ENCODE assay signal across 8 cellular contexts in genomic region chr20:25859649-25860530, GRCh38.
DNase-seq lines count a peak whose midpoint lies in the region; ATAC-seq and TF ChIP-seq lines count a peak whose summit lies in the region.

No MANE protein-coding gene starts in this region.

- no peak overlapping the region for H2AFZ ChIP-seq in trophoblast cell (ENCODE audit: insufficient read depth, low read length, poor library complexity)

- TF ChIP-seq POLR2A in uterus (IDR thresholded peaks at IDR 0.05): no peak

- H3K4me3 ChIP-seq in SJSA1 (no peak overlapping the region), trophoblast cell (ENCODE audit: low read depth, low read length) (no peak overlapping the region), uterus (no peak overlapping the region)

- no peak overlapping the region for H2BK120ac ChIP-seq in trophoblast cell (ENCODE audit: insufficient read depth, low read length, poor library complexity)

- no peak overlapping the region for H2BK5ac ChIP-seq in trophoblast cell (ENCODE audit: low read depth, low read length, poor library complexity)

- H3K27ac ChIP-seq in SJSA1 (no peak overlapping the region), trophoblast cell (ENCODE audit: low read depth, low read length) (no peak overlapping the region), uterus (no peak overlapping the region)

- H3K9me3 Mint-ChIP-seq in activated naive CD4-positive, alpha-beta T cell treated with anti-CD3 and anti-CD28 coated beads for 36 hours: no peaks in the 10 kb centered on the region

- H3K27me3 ChIP-seq in SJSA1 (replicated peaks): 0 out of 2 replicates have a peak, but pooled peaks cover 5% of the 10 kb centered on the region
- peaks cover 7% of the 10 kb centered on the region for H3K27me3 ChIP-seq in trophoblast cell (ENCODE audit: insufficient read depth, low read length)
- peaks cover 0 to 4% of the 10 kb centered on the region in 2 donors for H3K27me3 ChIP-seq in uterus

- H3K18ac ChIP-seq in trophoblast cell (ENCODE audit: low read length): no peak overlapping the region

- no peak overlapping the region for H3K4ac ChIP-seq in trophoblast cell (ENCODE audit: low read depth, low read length)

- DNase-seq in COR-L47 (lab: John Stamatoyannopoulos, UW) (peak; percentile 39), SJSA1 (ENCODE audit: low read depth in 1 of 2, low spot score in 2 of 2) (peak; percentile 67 to 84), head of caudate nucleus (peak; percentile 87 to 97 (median 94)), trophoblast cell (peak; percentile 66 to 84), uterus (peak; percentile 54 to 63)
- peak; percentile 66 for DNase-seq in activated naive CD4-positive, alpha-beta T cell treated with anti-CD3 and anti-CD28 coated beads for 36 hours

- no peak overlapping the region for H3K14ac ChIP-seq in trophoblast cell (ENCODE audit: low read length)

- no peak overlapping the region for H3K23ac ChIP-seq in trophoblast cell (ENCODE audit: low read length)

- H3K9ac ChIP-seq in trophoblast cell (ENCODE audit: low read length): no peak overlapping the region

- no peak for TF ChIP-seq CTCF in uterus (IDR thresholded peaks at IDR 0.05)

- no CpG with 5 or more reads among the region's 51 CpGs for WGBS in trophoblast cell (ENCODE audit: extremely low coverage, insufficient coverage, insufficient read length)

- no peak overlapping the region for H4K8ac ChIP-seq in trophoblast cell (ENCODE audit: low read depth, low read length)

- H2BK12ac ChIP-seq in trophoblast cell (ENCODE audit: low read length): no peak overlapping the region

- H2AK5ac ChIP-seq in trophoblast cell (ENCODE audit: low read length): no peak overlapping the region

- H3K36me3 ChIP-seq in SJSA1 (no peaks in the 10 kb centered on the region), trophoblast cell (ENCODE audit: control insufficient read depth in 1 of 2, insufficient read depth in 2 of 2, low read length in 2 of 2) (no peaks in the 10 kb centered on the region), uterus (no peaks in the 10 kb centered on the region)

- H3K79me1 ChIP-seq in trophoblast cell (ENCODE audit: low read length): no peaks in the 10 kb centered on the region

- H3K4me2 ChIP-seq in trophoblast cell (ENCODE audit: low read length): peak overlapping the region; percentile 37

- H4K12ac ChIP-seq in trophoblast cell (ENCODE audit: low read depth, low read length): no peak overlapping the region

- H3K4me1 ChIP-seq in SJSA1 (replicated peaks) (peaks cover 26% of the 10 kb centered on the region), trophoblast cell (ENCODE audit: control insufficient read depth in 1 of 2, insufficient read depth in 2 of 2, low read length in 2 of 2) (peaks cover 11 to 15% of the 10 kb centered on the region in 2 experiments), uterus (peaks cover 0 to 5% of the 10 kb centered on the region in 2 donors)

- H3K9me3 ChIP-seq in SJSA1 (replicated peaks) (0 out of 2 replicates have a peak, but pooled peaks cover 3% of the 10 kb centered on the region), trophoblast cell (ENCODE audit: insufficient read depth, low read depth, low read length) (peaks cover 7% of the 10 kb centered on the region), uterus (no peaks in the 10 kb centered on the region)

- CTCF ChIA-PET in activated naive CD4-positive, alpha-beta T cell treated with anti-CD3 and anti-CD28 coated beads for 36 hours (lab: Charles Lee): no interaction called here

- H3K4me3 Mint-ChIP-seq in activated naive CD4-positive, alpha-beta T cell treated with anti-CD3 and anti-CD28 coated beads for 36 hours: no peak overlapping the region

- intact Hi-C loops in activated naive CD4-positive, alpha-beta T cell treated with anti-CD3 and anti-CD28 coated beads for 36 hours (cut with micrococcal nuclease): no loop called here
- intact Hi-C loops in head of caudate nucleus (cut with DNase I) (no loop called here), uterus (cut with DNase I; ENCODE audit: low total_unique reads) (no loop called here)

- H4K91ac ChIP-seq in trophoblast cell (ENCODE audit: low read depth, low read length): no peak overlapping the region

- H3K79me2 ChIP-seq in trophoblast cell (ENCODE audit: control insufficient read depth, insufficient read depth, low read length, poor library complexity): no peaks in the 10 kb centered on the region

- no peak overlapping the region for H3K27ac Mint-ChIP-seq in activated naive CD4-positive, alpha-beta T cell treated with anti-CD3 and anti-CD28 coated beads for 36 hours

- H3K27me3 Mint-ChIP-seq in activated naive CD4-positive, alpha-beta T cell treated with anti-CD3 and anti-CD28 coated beads for 36 hours (ENCODE audit: low read depth): peaks cover 75% of the 10 kb centered on the region

- peaks cover 31% of the 10 kb centered on the region for H3K4me1 Mint-ChIP-seq in activated naive CD4-positive, alpha-beta T cell treated with anti-CD3 and anti-CD28 coated beads for 36 hours (ENCODE audit: low read depth)

- ATAC-seq in HG03045 (IDR thresholded peaks at IDR 0.05; ENCODE audit: unreplicated experiment) (peak; percentile 53), HG03565 (IDR thresholded peaks at IDR 0.05; ENCODE audit: unreplicated experiment) (no peak)

- no peaks in the 10 kb centered on the region for H3K36me3 Mint-ChIP-seq in activated naive CD4-positive, alpha-beta T cell treated with anti-CD3 and anti-CD28 coated beads for 36 hours (ENCODE audit: low read depth)

Comparison
In these comparisons a context has a peak if more than half of its experiments do, and no peak if none do; other contexts are left out.
1. DNase-seq: peak in every context shown above with its lines; median percentile 94 in head of caudate nucleus; 76 in SJSA1; 75 in trophoblast cell; 66 in activated naive CD4-positive, alpha-beta T cell treated with anti-CD3 and anti-CD28 coated beads for 36 hours; 58 in uterus; 39 in COR-L47.